ENCODE assay signal across 1 cellular context in the genomic region with DNA sequence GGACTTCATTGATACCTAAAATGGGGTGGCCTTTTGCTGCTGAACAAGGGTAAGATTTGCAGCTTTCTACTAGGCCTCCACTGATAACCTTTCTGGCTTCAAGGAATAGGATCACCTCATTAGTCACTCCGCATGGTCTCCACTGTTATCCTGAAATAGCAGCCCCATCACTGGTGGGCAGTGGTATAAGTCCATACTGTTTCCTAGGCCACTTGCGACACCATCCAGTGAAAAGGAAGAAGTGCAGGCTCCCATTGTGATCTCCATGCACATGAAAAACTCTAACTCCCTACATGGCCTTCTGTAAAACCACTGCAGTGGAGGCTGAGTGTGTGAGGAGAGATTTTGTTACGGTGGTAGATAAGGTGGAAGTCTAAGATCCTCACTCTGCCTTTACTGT.
TF ChIP-seq lines count a peak whose summit lies in the region.

No MANE protein-coding gene starts in this region.

TF ChIP-seq in K562, 482 proteins besides CTCF, POLR2A, EP300 and RAD21 (continued from another document):
- TF ChIP-seq HINFP (tag; conservative IDR thresholded peaks at IDR 0.05; ENCODE audit: low read depth): no peak
- no peak for TF ChIP-seq RUNX1 (IDR thresholded peaks at IDR 0.05; ENCODE audit: low read depth)
- no peak for TF ChIP-seq SIN3A (IDR thresholded peaks at IDR 0.05; ENCODE audit: borderline replicate concordance in 2 of 2, control insufficient read depth in 1 of 2, low read depth in 2 of 2, low read length in 2 of 2)
- TF ChIP-seq ZNF175 (CRISPR knock-in tag; IDR thresholded peaks at IDR 0.05; ENCODE audit: low read depth): no peak
